Comparison of ENCODE assay signal across 16 cellular contexts in genomic region chr19:36401475-36401874, GRCh38.
"Had no signal": no experiment of that assay in that cellular context is flagged by ENCODE, and none has a peak within 500 bp of the region (broad histone marks: within the 10 kb centered on the region; RNA-seq: fewer than 3 reads in every experiment).

No MANE protein-coding gene starts in this region.

- H3K27ac Mint-ChIP-seq: activated naive CD4-positive, alpha-beta T cell treated with anti-CD3 and anti-CD28 coated beads, Interleukin-2, amount 50 U/mL, for 72 hours; activated T-cell treated with anti-CD3 and anti-CD28 coated beads, Interleukin-2, amount 50 U/mL, for 24 hours; natural killer cell; T-helper 1 cell treated with Interleukin-12 subunit alpha and Interleukin-12 subunit beta and Interleukin-4 antibody, amounts not matched to agents 30 μg/mL and 1 μg/mL, for 36 hours had no signal

- H3K4me1 ChIP-seq: esophagus muscularis mucosa, right atrium auricular region had no signal

- FAIRE-seq: endometrium, small intestine, TTC549 had no signal

- H3K27ac ChIP-seq: esophagus muscularis mucosa, right atrium auricular region had no signal

- ATAC-seq: activated naive CD4-positive, alpha-beta T cell treated with anti-CD3 and anti-CD28 coated beads, Interleukin-2, amount 50 U/mL, for 72 hours; left cardiac atrium; natural killer cell had no signal

- DNase-seq: activated CD4-positive, alpha-beta T cell treated with anti-CD3 and anti-CD28 coated beads, Interleukin-2, amount 50 U/mL, for 4 hours; activated effector memory CD4-positive, alpha-beta T cell treated with Interleukin-2 at 50 U/mL for 16 hours; activated T-cell treated with anti-CD3 and anti-CD28 coated beads, Interleukin-2, amount 50 U/mL, for 24 hours; anterior cingulate cortex; cerebellar nuclear complex; dorsolateral prefrontal cortex; left cardiac atrium; natural killer cell; small intestine; substantia nigra had no signal

- H3K4me1 Mint-ChIP-seq: natural killer cell had no signal

- H3K4me3 ChIP-seq: esophagus muscularis mucosa, right atrium auricular region had no signal

- H3K4me3 Mint-ChIP-seq: activated T-cell treated with anti-CD3 and anti-CD28 coated beads, Interleukin-2, amount 50 U/mL, for 24 hours; natural killer cell; T-helper 1 cell treated with Interleukin-12 subunit alpha and Interleukin-12 subunit beta and Interleukin-4 antibody, amounts not matched to agents 30 μg/mL and 1 μg/mL, for 36 hours had no signal

- H3K27me3 Mint-ChIP-seq: activated T-cell treated with anti-CD3 and anti-CD28 coated beads, Interleukin-2, amount 50 U/mL, for 24 hours had no signal
